ENCODE assay signal across 27 cellular contexts in the genomic region with DNA sequence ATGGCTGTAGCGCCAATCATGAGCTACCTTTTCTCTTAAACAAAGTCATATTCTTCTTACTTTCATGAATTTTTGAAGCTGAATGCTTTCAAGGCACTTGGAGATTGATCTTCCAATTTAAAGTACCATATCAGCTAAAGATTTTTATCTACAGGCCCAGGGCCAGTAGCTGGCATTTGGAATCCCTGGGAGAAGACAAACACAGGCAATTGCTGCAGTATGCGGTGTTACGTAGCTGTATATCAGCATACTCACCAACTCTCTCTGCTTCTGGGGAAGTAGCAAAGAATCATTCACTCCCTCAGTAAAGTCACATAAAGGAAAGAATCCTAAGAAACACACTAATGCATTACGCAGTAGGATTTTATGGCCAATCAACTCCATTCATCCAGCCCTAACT.
"Had no signal": no experiment of that assay in that cellular context is flagged by ENCODE, and none has a peak within 500 bp of the region (broad histone marks: within the 10 kb centered on the region; RNA-seq: fewer than 3 reads in every experiment).

No MANE protein-coding gene starts in this region.

- H3K9me3 Mint-ChIP-seq: nephron, neural progenitor cell had no signal

- H3K27me3 Mint-ChIP-seq: progenitor cell of endocrine pancreas; stimulated activated naive B cell treated with anti-CD40 and anti-IgM and Interleukin-4, amounts not matched to agents 10 μg/mL and 1 μg/mL and 100 μg/mL, for 72 hours; stimulated activated naive CD8-positive, alpha-beta T cell treated with anti-CD3 and anti-CD28 coated beads, Interleukin-15, Interleukin-2, amounts not matched to agents 100 ng/mL and 50 ng/mL, for 24 hours had no signal

- H3K4me3 Mint-ChIP-seq: nephron; neural progenitor cell; stimulated activated effector memory CD8-positive, alpha-beta T cell treated with anti-CD3 and anti-CD28 coated beads, Interleukin-12 subunit alpha, Interleukin-12 subunit beta, amount 100 ng/mL, for 72 hours; stimulated activated naive B cell treated with anti-CD40 and anti-IgM and Interleukin-4, amounts not matched to agents 10 μg/mL and 1 μg/mL and 100 μg/mL, for 72 hours; stimulated activated naive CD8-positive, alpha-beta T cell treated with anti-CD3 and anti-CD28 coated beads, Interleukin-15, Interleukin-2, amounts not matched to agents 100 ng/mL and 50 ng/mL, for 24 hours had no signal

- H3K4me3 ChIP-seq: neural progenitor cell, ovary, psoas muscle, right lobe of liver, sigmoid colon, stomach, thoracic aorta, thyroid gland, tibial nerve, upper lobe of left lung, vagina had no signal

- H3K4me1 Mint-ChIP-seq: stimulated activated effector memory CD8-positive, alpha-beta T cell treated with anti-CD3 and anti-CD28 coated beads, Interleukin-12 subunit alpha, Interleukin-12 subunit beta, amount 100 ng/mL, for 72 hours; stimulated activated naive B cell treated with anti-CD40 and anti-IgM and Interleukin-4, amounts not matched to agents 10 μg/mL and 1 μg/mL and 100 μg/mL, for 72 hours had no signal

- H3K9ac ChIP-seq: neural progenitor cell, parathyroid adenoma had no signal

- H3K36me3 Mint-ChIP-seq: neural progenitor cell; stimulated activated effector memory CD8-positive, alpha-beta T cell treated with anti-CD3 and anti-CD28 coated beads, Interleukin-12 subunit alpha, Interleukin-12 subunit beta, amount 100 ng/mL, for 72 hours; stimulated activated naive B cell treated with anti-CD40 and anti-IgM and Interleukin-4, amounts not matched to agents 10 μg/mL and 1 μg/mL and 100 μg/mL, for 72 hours had no signal

- H3K4me2 ChIP-seq: neural progenitor cell had no signal

- H3K27ac ChIP-seq: neural progenitor cell, ovary, parathyroid adenoma, psoas muscle, right lobe of liver, sigmoid colon, stomach, thoracic aorta, thyroid gland, tibial nerve, upper lobe of left lung, vagina had no signal

- DNase-seq: occipital lobe; ovary; posterior cingulate gyrus; psoas muscle; right cardiac atrium; right lobe of liver; sigmoid colon; small intestine; stimulated activated CD4-positive, alpha-beta T cell treated with anti-CD3 and anti-CD28 coated beads, Interleukin-15, amount 100 ng/mL, for 24 hours; stimulated activated CD4-positive, alpha-beta T cell treated with anti-CD3 and anti-CD28 coated beads, Interleukin-2, amount 100 ng/mL, for 24 hours; stimulated activated CD4-positive, alpha-beta T cell treated with anti-CD3 and anti-CD28 coated beads, Interleukin-2, amount 100 ng/mL, for 48 hours; stimulated activated CD4-positive, alpha-beta T cell treated with anti-CD3 and anti-CD28 coated beads, Interleukin-4, amount 100 ng/mL, for 24 hours; stimulated activated naive B cell treated with anti-CD40 and anti-IgM and Interleukin-4, amounts not matched to agents 10 μg/mL and 1 μg/mL and 100 μg/mL, for 72 hours; stimulated activated naive CD4-positive, alpha-beta T cell treated with Interleukin-2 at 50 U/mL for 16 hours; stomach; thyroid gland; trophoblast cell; upper lobe of left lung had no signal

- H3K4me1 ChIP-seq: parathyroid adenoma, psoas muscle, right lobe of liver, sigmoid colon, stomach, thyroid gland, tibial nerve, upper lobe of left lung, vagina had no signal

- H3K36me3 ChIP-seq: neural progenitor cell, ovary, right lobe of liver, sigmoid colon, stomach, thoracic aorta, thyroid gland, tibial nerve, upper lobe of left lung, vagina had no signal

- ATAC-seq: psoas muscle; right cardiac atrium; right lobe of liver; stimulated activated effector memory CD8-positive, alpha-beta T cell treated with anti-CD3 and anti-CD28 coated beads, Interleukin-12 subunit alpha, Interleukin-12 subunit beta, amount 100 ng/mL, for 72 hours; stimulated activated naive B cell treated with anti-CD40 and anti-IgM and Interleukin-4, amounts not matched to agents 10 μg/mL and 1 μg/mL and 100 μg/mL, for 72 hours had no signal

- H3K27me3 ChIP-seq: neural progenitor cell, ovary, right lobe of liver, sigmoid colon, stomach, thyroid gland, tibial nerve, upper lobe of left lung, vagina had no signal

- H3K9me3 ChIP-seq: ovary, psoas muscle, right lobe of liver, sigmoid colon, stomach, thoracic aorta, thyroid gland, tibial nerve, upper lobe of left lung, vagina had no signal

- H2AFZ ChIP-seq: neural progenitor cell, parathyroid adenoma had no signal

- H3K79me2 ChIP-seq: parathyroid adenoma had no signal

- H3K27ac Mint-ChIP-seq: nephron; neural progenitor cell; progenitor cell of endocrine pancreas; stimulated activated effector memory CD8-positive, alpha-beta T cell treated with anti-CD3 and anti-CD28 coated beads, Interleukin-12 subunit alpha, Interleukin-12 subunit beta, amount 100 ng/mL, for 72 hours; stimulated activated naive B cell treated with anti-CD40 and anti-IgM and Interleukin-4, amounts not matched to agents 10 μg/mL and 1 μg/mL and 100 μg/mL, for 72 hours; stimulated activated naive CD8-positive, alpha-beta T cell treated with anti-CD3 and anti-CD28 coated beads, Interleukin-15, Interleukin-2, amounts not matched to agents 100 ng/mL and 50 ng/mL, for 24 hours had no signal
